11 cellular contexts compared by ENCODE assay signal in genomic region chr2:47898089-47898731, GRCh38. TPM values are rescaled to one million over a fixed set of nuclear protein-coding genes. Genes with fewer than 3 reads are reported as not detected.
A peak's percentile ranks its signal among the peaks of the same experiment; 100 is the strongest.
DNase-seq lines count a peak whose midpoint lies in the region; ATAC-seq and TF ChIP-seq lines count a peak whose summit lies in the region.
"Had no signal": no experiment of that assay in that cellular context is flagged by ENCODE, and none has a peak within 500 bp of the region (broad histone marks: within the 10 kb centered on the region; RNA-seq: fewer than 3 reads in every experiment).

No MANE protein-coding gene starts in this region.

- in situ Hi-C loops in GM23248 (cut with MboI): no loop called here
- in situ Hi-C loops in gastrocnemius medialis (cut with MboI; ENCODE audit: low sequenced_read_pairs in 4 of 4): loop anchor here in 1 of 4 donors (10.0 kb wide), 1 partner anchor 113 kb away; the partner anchor contains the start of gene MSH6

- peaks cover 15% of the 10 kb centered on the region for H3F3A ChIP-seq in GM23248 (ENCODE audit: insufficient read depth)

- H3K27ac ChIP-seq in GM23248: peak overlapping the region; percentile 17
- no peak overlapping the region for H3K27ac ChIP-seq in gastrocnemius medialis

- no peak for TF ChIP-seq CTCF in gastrocnemius medialis (IDR thresholded peaks at IDR 0.05 in 4 of 5, conservative IDR thresholded peaks at IDR 0.05 in 1 of 5)

- WGBS in GM23248 (ENCODE audit: low coverage in 1 of 2, low lambda C conversion rate in 2 of 2, missing lambda C conversion rate in 2 of 2), 2 experiments: 29 to 35% methylated on average over 3 of the region's 3 CpGs

- DNase-seq in GM23248: peak; percentile 16
- peak; percentile 41 for DNase-seq in RKO (ENCODE audit: low spot score)
- no peak for DNase-seq in naive B cell
- DNase-seq in NCI-H1417 (lab: John Stamatoyannopoulos, UW): no peak
- DNase-seq in NCI-H146 treated with DMSO at 0.1 percent for 48 hours (lab: John Stamatoyannopoulos, UW; ENCODE audit: unreplicated experiment): no peak
- no peak for DNase-seq in gastrocnemius medialis
- DNase-seq in effector CD8-positive, alpha-beta T cell (lab: John Stamatoyannopoulos, UW): no peak
- DNase-seq: left ventricle myocardium superior; NCI-H446; stimulated activated CD4-positive, alpha-beta T cell treated with anti-CD3 and anti-CD28 coated beads, Interleukin-4, amount 100 ng/mL, for 1 hour had no signal

- H3K27ac Mint-ChIP-seq in naive B cell: peak overlapping the region; percentile 51 to 93 (median 88)

- H3K79me2 ChIP-seq in GM23248 (ENCODE audit: insufficient read depth): peaks cover 100% of the 10 kb centered on the region

- H3K36me3 ChIP-seq in GM23248 (ENCODE audit: low read depth): no peaks in the 10 kb centered on the region
- no peaks in the 10 kb centered on the region for H3K36me3 ChIP-seq in gastrocnemius medialis

- peak overlapping the region; percentile 6; the same call in 1 of the 2 replicates for H3K9ac ChIP-seq in GM23248

- H3K9me3 ChIP-seq in GM23248 (ENCODE audit: low read depth) (no peaks in the 10 kb centered on the region), gastrocnemius medialis (no peaks in the 10 kb centered on the region)

- no peaks in the 10 kb centered on the region for H3K9me2 ChIP-seq in GM23248 (ENCODE audit: insufficient read depth)

- intact Hi-C loops in gastrocnemius medialis (cut with DNase I; ENCODE audit: low total_unique reads): no loop called here

- H3K4me1 ChIP-seq in GM23248 (ENCODE audit: insufficient read depth) (peaks cover 46% of the 10 kb centered on the region), gastrocnemius medialis (peaks cover 34 to 47% of the 10 kb centered on the region in 2 donors)

- peaks cover 49 to 82% (median 61%) of the 10 kb centered on the region in 3 donors for H3K4me1 Mint-ChIP-seq in naive B cell

- peak overlapping the region; percentile 61 to 88 (median 79) for H3K4me3 Mint-ChIP-seq in naive B cell

- H3K4me2 ChIP-seq in GM23248 (ENCODE audit: unreplicated experiment): peak overlapping the region; percentile 66

- H3K4me3 ChIP-seq in GM23248 (peak overlapping the region; percentile 43), gastrocnemius medialis (no peak overlapping the region)

- ATAC-seq in GM18508 (IDR thresholded peaks at IDR 0.05; ENCODE audit: insufficient read depth, unreplicated experiment) (peak; percentile 74), naive B cell (ENCODE audit: low read depth in 2 of 2) (peak; percentile 44 to 51), gastrocnemius medialis (no peak)
- ATAC-seq: left ventricle myocardium superior had no signal

- no peaks in the 10 kb centered on the region for H3K27me3 Mint-ChIP-seq in naive B cell

- H2AFZ ChIP-seq in GM23248: no peak overlapping the region

- no peaks in the 10 kb centered on the region for H3K9me3 Mint-ChIP-seq in naive B cell

- peaks cover 31% of the 10 kb centered on the region for H4K20me1 ChIP-seq in GM23248 (ENCODE audit: insufficient read depth)

- TF ChIP-seq POLR2A in gastrocnemius medialis (IDR thresholded peaks at IDR 0.05): no peak

- no peaks in the 10 kb centered on the region for H3K27me3 ChIP-seq in GM23248 (replicated peaks; ENCODE audit: insufficient read depth)
- no peaks in the 10 kb centered on the region for H3K27me3 ChIP-seq in gastrocnemius medialis

- no peaks in the 10 kb centered on the region for H3K36me3 Mint-ChIP-seq in naive B cell

RNA-seq across cellular contexts. Expression of gene FBXO11, which starts 8.1 kb away (rescaled TPM):
- 25.8 and 33.1 TPM in 2 replicates for total RNA-seq in GM23248 (2014; rRNA removed; shearing (Covaris generic))
- 14.2 and 15.7 TPM in 2 replicates for polyA plus RNA-seq in GM23248 (2016; fragmentation: Nextera tagmentation; extraction: Ambion mirVana)
- 10 to 100 TPM; 12.7 to 21.5 (median 14.0) TPM for polyA plus RNA-seq in naive B cell (ENCODE audit: low read depth in 6 of 6)
- 10 to 100 TPM; 21.5 to 31.8 (median 28.4) TPM for total RNA-seq in gastrocnemius medialis

Comparison
In these comparisons a context has a peak if more than half of its experiments do, and no peak if none do; other contexts are left out.
1. ATAC-seq: peak in GM18508 (single experiment) and naive B cell (2 of 2); none in gastrocnemius medialis (0 of 2).
2. DNase-seq: peak in GM23248 (single experiment) and RKO (single experiment); none in naive B cell (single experiment), NCI-H1417 (0 of 3), NCI-H146 treated with DMSO at 0.1 percent for 48 hours (single experiment), gastrocnemius medialis (0 of 2) and effector CD8-positive, alpha-beta T cell (single experiment).